ENCODE assay signal across 8 cellular contexts in genomic region chr11:123054301-123055065, GRCh38. TPM values are rescaled to one million over a fixed set of nuclear protein-coding genes. Genes with fewer than 3 reads are reported as not detected.
DNase-seq lines count a peak whose midpoint lies in the region; ATAC-seq and TF ChIP-seq lines count a peak whose summit lies in the region.

No MANE protein-coding gene starts in this region.

- TF ChIP-seq CTCF in GM23338 (conservative IDR thresholded peaks at IDR 0.05; ENCODE audit: low read depth in 2 of 2) (peak; percentile 79 to 88), OCI-LY1 (IDR thresholded peaks at IDR 0.05; ENCODE audit: low read length) (peak; percentile 45), astrocyte of the spinal cord (IDR thresholded peaks at IDR 0.05; ENCODE audit: low read depth, low read length) (peak; percentile 65)

- H3F3A ChIP-seq in GM23338 (replicated peaks; ENCODE audit: low read depth) (peaks cover 53% of the 10 kb centered on the region), OCI-LY1 (ENCODE audit: insufficient read depth, low read length) (peaks cover 33% of the 10 kb centered on the region)

- DNase-seq in activated naive CD4-positive, alpha-beta T cell treated with anti-CD3 and anti-CD28 coated beads, Interleukin-2, amount 10 ng/mL, durations not matched to agents 7 days and 5 days = peak; percentile 39
- DNase-seq in activated naive CD4-positive, alpha-beta T cell treated with Interleukin-2 at 50 U/mL for 16 hours = no peak
- DNase-seq in GM23338 (ENCODE audit: low spot score) = peak; percentile 95
- DNase-seq in Kasumi-1 (lab: John Stamatoyannopoulos, UW) = peak; percentile 80 to 90
- DNase-seq in astrocyte of the spinal cord (ENCODE audit: low read depth, low spot score) = peak; percentile 74
- peak; percentile 67 for DNase-seq in iPS-NIHi11 (ENCODE audit: low spot score)
- DNase-seq in stimulated activated naive CD8-positive, alpha-beta T cell treated with anti-CD3 and anti-CD28 coated beads, Interleukin-15, Interleukin-2, amounts not matched to agents 100 U/mL and 50 U/mL, for 24 hours = peak; percentile 39

- no peaks in the 10 kb centered on the region for H3K9me3 Mint-ChIP-seq in activated naive CD4-positive, alpha-beta T cell treated with anti-CD3 and anti-CD28 coated beads, Interleukin-2, amount 10 ng/mL, durations not matched to agents 7 days and 5 days
- no peaks in the 10 kb centered on the region; the same call in 2 of the 3 replicates for H3K9me3 Mint-ChIP-seq in GM23338

- no peaks in the 10 kb centered on the region for H3K9me3 ChIP-seq in OCI-LY1 (ENCODE audit: low read length)

- H4K20me1 ChIP-seq in GM23338 (replicated peaks; ENCODE audit: insufficient read depth) = peaks cover 38% of the 10 kb centered on the region
- no peaks in the 10 kb centered on the region for H4K20me1 ChIP-seq in OCI-LY1 (ENCODE audit: insufficient read depth, low read length)

- H3K9ac ChIP-seq in OCI-LY1 (ENCODE audit: low read length) = no peak overlapping the region

- no peak overlapping the region for H3K4me3 ChIP-seq in GM23338
- H3K4me3 ChIP-seq in OCI-LY1 (ENCODE audit: low read depth, low read length, poor library complexity, severe bottlenecking) = no peak overlapping the region
- H3K4me3 ChIP-seq in astrocyte of the spinal cord (ENCODE audit: low read depth, low read length) = no peak overlapping the region

- peak; percentile 81 for ATAC-seq in GM23338
- peak; percentile 54 for ATAC-seq in stimulated activated naive CD8-positive, alpha-beta T cell treated with anti-CD3 and anti-CD28 coated beads, Interleukin-15, Interleukin-2, amounts not matched to agents 100 U/mL and 50 U/mL, for 24 hours

- in situ Hi-C loops in astrocyte of the spinal cord (cut with HindIII; ENCODE audit: low sequenced_read_pairs) = no loop called here

- H3K27me3 ChIP-seq in GM23338 (ENCODE audit: insufficient read depth) (no peaks in the 10 kb centered on the region), OCI-LY1 (ENCODE audit: insufficient read depth, low read length) (no peaks in the 10 kb centered on the region)

- CTCF ChIA-PET in activated naive CD4-positive, alpha-beta T cell treated with anti-CD3 and anti-CD28 coated beads, Interleukin-2, amount 10 ng/mL, durations not matched to agents 7 days and 5 days (lab: Charles Lee) = interaction anchor here (0.6 to 6.6 kb wide), 30 partner anchors 9 to 436 kb away, joined by 3 to 78 read pairs (median 4); no protein-coding TSS in a partner anchor

- H3K27ac Mint-ChIP-seq in activated naive CD4-positive, alpha-beta T cell treated with anti-CD3 and anti-CD28 coated beads, Interleukin-2, amount 10 ng/mL, durations not matched to agents 7 days and 5 days = peak overlapping the region; percentile 80
- H3K27ac Mint-ChIP-seq in GM23338 = no peak overlapping the region; the same call in 1 of the 2 replicates

- H3K27ac ChIP-seq in GM23338 (ENCODE audit: low read depth) (peak overlapping the region; percentile 85; the same call in 1 of the 2 replicates), OCI-LY1 (ENCODE audit: low read depth, low read length, poor library complexity, severe bottlenecking) (peak overlapping the region; percentile 49)

- H3K36me3 ChIP-seq in GM23338 (ENCODE audit: insufficient read depth) (peaks cover 39% of the 10 kb centered on the region), OCI-LY1 (ENCODE audit: insufficient read depth, low read length) (peaks cover 56% of the 10 kb centered on the region)

- H3K4me2 ChIP-seq in GM23338 (no peak overlapping the region), OCI-LY1 (ENCODE audit: low read length) (no peak overlapping the region)

- H3K36me3 Mint-ChIP-seq in activated naive CD4-positive, alpha-beta T cell treated with anti-CD3 and anti-CD28 coated beads, Interleukin-2, amount 10 ng/mL, durations not matched to agents 7 days and 5 days = peaks cover 57% of the 10 kb centered on the region
- peaks cover 60% of the 10 kb centered on the region for H3K36me3 Mint-ChIP-seq in GM23338 (ENCODE audit: low read depth)

- H2AFZ ChIP-seq in GM23338 (no peak overlapping the region), OCI-LY1 (ENCODE audit: low read length) (no peak overlapping the region)

- H3K79me2 ChIP-seq in GM23338 (replicated peaks; ENCODE audit: insufficient read depth) (peaks cover 20% of the 10 kb centered on the region), OCI-LY1 (ENCODE audit: insufficient read depth, low read length) (no peaks in the 10 kb centered on the region)

- H3K9me2 ChIP-seq in GM23338 (ENCODE audit: insufficient read depth) = no peaks in the 10 kb centered on the region
- H3K9me2 ChIP-seq in OCI-LY1 (ENCODE audit: low read depth, low read length) = no peaks in the 10 kb centered on the region

- H3K4me1 Mint-ChIP-seq in activated naive CD4-positive, alpha-beta T cell treated with anti-CD3 and anti-CD28 coated beads, Interleukin-2, amount 10 ng/mL, durations not matched to agents 7 days and 5 days = peaks cover 49% of the 10 kb centered on the region
- H3K4me1 Mint-ChIP-seq in GM23338 = peaks cover 22% of the 10 kb centered on the region

- no peak overlapping the region for H3K4me3 Mint-ChIP-seq in activated naive CD4-positive, alpha-beta T cell treated with anti-CD3 and anti-CD28 coated beads, Interleukin-2, amount 10 ng/mL, durations not matched to agents 7 days and 5 days
- H3K4me3 Mint-ChIP-seq in GM23338 = no peak overlapping the region

- H3K27me3 Mint-ChIP-seq in activated naive CD4-positive, alpha-beta T cell treated with anti-CD3 and anti-CD28 coated beads, Interleukin-2, amount 10 ng/mL, durations not matched to agents 7 days and 5 days = no peaks in the 10 kb centered on the region
- H3K27me3 Mint-ChIP-seq in GM23338 (ENCODE audit: insufficient read depth, low read depth, poor library complexity) = peaks cover 23% of the 10 kb centered on the region

- H3K4me1 ChIP-seq in GM23338 (ENCODE audit: insufficient read depth) = peaks cover 10% of the 10 kb centered on the region
- H3K4me1 ChIP-seq in OCI-LY1 (ENCODE audit: insufficient read depth, low read length, severe bottlenecking) = peaks cover 16% of the 10 kb centered on the region

TF ChIP-seq in GM23338, 12 proteins besides CTCF, POLR2A, EP300 and RAD21:
- no peak for TF ChIP-seq STAT1 (IDR thresholded peaks at IDR 0.05; ENCODE audit: unreplicated experiment)
- no peak for TF ChIP-seq NANOG (IDR thresholded peaks at IDR 0.05; ENCODE audit: borderline replicate concordance)
- no peak for TF ChIP-seq EZH2 (IDR thresholded peaks at IDR 0.05; ENCODE audit: low read depth, unreplicated experiment)
- no peak for TF ChIP-seq ZNF114 (CRISPR knock-in tag; IDR thresholded peaks at IDR 0.05)
- peak; percentile 42; the same call in 1 of the 2 replicates for TF ChIP-seq CREB1 (CRISPR knock-in tag; IDR thresholded peaks at IDR 0.05; ENCODE audit: low read depth)

RNA-seq across cellular contexts. Expression of gene HSPA8, which starts 7.5 kb away (rescaled TPM):
- 2,776 and 2,903 TPM in 2 replicates for total RNA-seq in GM23338 (2014; rRNA removed; shearing (Covaris generic))
- 818 and 826 TPM in 2 replicates for polyA plus RNA-seq in GM23338 (2016; fragmentation: Nextera tagmentation; extraction: Ambion mirVana)
